1 cellular context compared by ENCODE assay signal in the genomic region with DNA sequence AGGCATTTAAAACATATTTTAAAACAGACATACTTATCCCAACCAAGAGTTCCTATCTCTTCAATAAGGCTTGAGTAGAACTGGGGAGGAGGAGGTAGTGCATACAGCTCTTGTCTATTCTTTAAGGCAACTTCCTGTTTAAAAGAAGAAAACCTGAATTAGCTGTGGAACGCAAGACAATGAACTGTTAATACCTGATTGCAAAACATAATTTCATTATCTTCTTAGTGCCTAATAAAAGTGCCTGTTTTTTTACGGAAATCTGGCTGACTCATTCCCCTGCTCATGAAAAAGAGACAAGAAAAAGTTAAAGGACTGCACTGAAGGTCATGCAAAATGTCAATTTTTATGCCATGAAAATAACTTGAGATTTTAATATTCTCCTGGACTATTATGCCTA.
TF ChIP-seq lines count a peak whose summit lies in the region.

No MANE protein-coding gene starts in this region.

TF ChIP-seq in GM23338, 12 proteins besides CTCF, POLR2A, EP300 and RAD21 (continued from another document):
- TF ChIP-seq ZNF462 (CRISPR knock-in tag; IDR thresholded peaks at IDR 0.05) = no peak
- TF ChIP-seq POLR2AphosphoS5 (IDR thresholded peaks at IDR 0.05; ENCODE audit: low read depth) = no peak
- TF ChIP-seq EZH2phosphoT487 (IDR thresholded peaks at IDR 0.05; ENCODE audit: unreplicated experiment) = no peak
- no peak for TF ChIP-seq NANOG (IDR thresholded peaks at IDR 0.05; ENCODE audit: borderline replicate concordance)
- no peak for TF ChIP-seq STAT1 (IDR thresholded peaks at IDR 0.05; ENCODE audit: unreplicated experiment)
- no peak for TF ChIP-seq ETS1 (IDR thresholded peaks at IDR 0.05)
- TF ChIP-seq ZNF114 (CRISPR knock-in tag; IDR thresholded peaks at IDR 0.05) = no peak
- TF ChIP-seq JUNB (IDR thresholded peaks at IDR 0.05; ENCODE audit: unreplicated experiment) = no peak
